Comparison of ENCODE assay signal across 10 cellular contexts in genomic region chr14:99119554-99119953, GRCh38.
"Had no signal": no experiment of that assay in that cellular context is flagged by ENCODE, and none has a peak within 500 bp of the region (broad histone marks: within the 10 kb centered on the region; RNA-seq: fewer than 3 reads in every experiment).

No MANE protein-coding gene starts in this region.

- H3K4me3 ChIP-seq: esophagus squamous epithelium, left ventricle myocardium inferior, psoas muscle, right lobe of liver had no signal

- H3K27ac ChIP-seq: esophagus squamous epithelium, left ventricle myocardium inferior, psoas muscle, right lobe of liver had no signal

- DNase-seq: activated B cell treated with CpG ODN at 0.5 μM for 24 hours; activated CD4-positive, alpha-beta T cell treated with anti-CD3 and anti-CD28 coated beads for 48 hours; activated gamma-delta T cell; esophagus squamous epithelium; left ventricle myocardium inferior; natural killer cell; nucleus accumbens; psoas muscle; right lobe of liver had no signal

- H3K4me1 ChIP-seq: left ventricle myocardium inferior, psoas muscle, right lobe of liver had no signal

- ATAC-seq: activated naive CD4-positive, alpha-beta T cell treated with anti-CD3 and anti-CD28 coated beads, Interleukin-2, amount 50 U/mL, for 72 hours; natural killer cell; psoas muscle; right lobe of liver had no signal

- H3K27me3 ChIP-seq: right lobe of liver had no signal

- H3K36me3 ChIP-seq: esophagus squamous epithelium, left ventricle myocardium inferior, right lobe of liver had no signal

- H3K9me3 ChIP-seq: esophagus squamous epithelium, psoas muscle, right lobe of liver had no signal
